Comparison of ENCODE assay signal across 8 cellular contexts in genomic region chr1:27428316-27429028, GRCh38. TPM values are rescaled to one million over a fixed set of nuclear protein-coding genes. Genes with fewer than 3 reads are reported as not detected.
DNase-seq lines count a peak whose midpoint lies in the region; ATAC-seq and TF ChIP-seq lines count a peak whose summit lies in the region.

No MANE protein-coding gene starts in this region.

- H3K4me1 Mint-ChIP-seq in dendritic cell treated with granulocyte-macrophage colony-stimulating factor and Interleukin-4, amounts not matched to agents 40 ng/mL and 50 ng/mL, for 4 days (ENCODE audit: low read depth), result peaks cover 74% of the 10 kb centered on the region

- peaks cover 58% of the 10 kb centered on the region for H3K36me3 Mint-ChIP-seq in dendritic cell treated with granulocyte-macrophage colony-stimulating factor and Interleukin-4, amounts not matched to agents 40 ng/mL and 50 ng/mL, for 4 days (ENCODE audit: low read depth)

- H3K27ac Mint-ChIP-seq in dendritic cell treated with granulocyte-macrophage colony-stimulating factor and Interleukin-4, amounts not matched to agents 40 ng/mL and 50 ng/mL, for 4 days, result peak overlapping the region; percentile 84

- H3K27me3 ChIP-seq in mucosa of rectum (ENCODE audit: control insufficient read depth in 2 of 2, insufficient read depth in 2 of 2, low read length in 2 of 2), result no peaks in the 10 kb centered on the region
- no peaks in the 10 kb centered on the region for H3K27me3 ChIP-seq in transverse colon

- no peak for TF ChIP-seq EP300 in transverse colon (IDR thresholded peaks at IDR 0.05; ENCODE audit: low read depth)

- POLR2A ChIA-PET in RWPE1 (lab: Yijun Ruan, JAX; ENCODE audit: low non-redundant PET), result interaction anchor here (0.7 kb wide), 1 partner anchor 193 kb away, joined by 4 read pairs; no protein-coding TSS in a partner anchor

- H3K4me1 ChIP-seq in mucosa of rectum (ENCODE audit: control insufficient read depth in 2 of 2, insufficient read depth in 2 of 2, low read length in 2 of 2) (peaks cover 10 to 15% of the 10 kb centered on the region in 2 donors), transverse colon (peaks cover 40 to 75% (median 45%) of the 10 kb centered on the region in 4 donors)

- peak overlapping the region; percentile 16; the same call in 1 of the 2 replicates for H3K27ac ChIP-seq in RWPE1
- peak overlapping the region; percentile 23 to 57 for H3K27ac ChIP-seq in mucosa of rectum (ENCODE audit: low read depth in 2 of 2, low read length in 2 of 2)
- peak overlapping the region; percentile 63 to 79 (median 74) for H3K27ac ChIP-seq in transverse colon

- 67 to 70% methylated on average over 14 to 17 of the region's 17 CpGs for WGBS in transverse colon (ENCODE audit: low coverage in 1 of 2), 2 donors

- in situ Hi-C loops in transverse colon (cut with MboI; ENCODE audit: low pct_ligation_motif_present in 1 of 4, low pct_unique_long_range_greater_than_20kb in 1 of 4, low sequenced_read_pairs in 3 of 4), result no loop called here

- DNase-seq in GF-D8 (lab: John Stamatoyannopoulos, UW), result peak; percentile 83
- no peak for DNase-seq in RWPE1 (ENCODE audit: low spot score)
- no peak for DNase-seq in transverse colon
- DNase-seq in NCI-H748 treated with DMSO at 0.1 percent for 48 hours (lab: John Stamatoyannopoulos, UW), result no peak

- H3K9ac ChIP-seq in mucosa of rectum (ENCODE audit: low read depth in 1 of 2, low read length in 2 of 2), result peak overlapping the region in 1 of 2 donors; percentile 5

- H3K36me3 ChIP-seq in mucosa of rectum (ENCODE audit: control insufficient read depth in 2 of 2, insufficient read depth in 2 of 2, low read length in 2 of 2) (peaks cover 29 to 34% of the 10 kb centered on the region in 2 donors), transverse colon (peaks cover 0 to 7% (median 0%) of the 10 kb centered on the region in 4 donors)

- H3K4me3 Mint-ChIP-seq in dendritic cell treated with granulocyte-macrophage colony-stimulating factor and Interleukin-4, amounts not matched to agents 40 ng/mL and 50 ng/mL, for 4 days, result peak overlapping the region; percentile 64

- H3K27me3 Mint-ChIP-seq in dendritic cell treated with granulocyte-macrophage colony-stimulating factor and Interleukin-4, amounts not matched to agents 40 ng/mL and 50 ng/mL, for 4 days, result no peaks in the 10 kb centered on the region

- H3K9me3 Mint-ChIP-seq in dendritic cell treated with granulocyte-macrophage colony-stimulating factor and Interleukin-4, amounts not matched to agents 40 ng/mL and 50 ng/mL, for 4 days, result no peaks in the 10 kb centered on the region

- TF ChIP-seq POLR2A in transverse colon (IDR thresholded peaks at IDR 0.05), result no peak

- intact Hi-C loops in dendritic cell treated with granulocyte-macrophage colony-stimulating factor and Interleukin-4, amounts not matched to agents 40 ng/mL and 50 ng/mL, for 4 days (cut with micrococcal nuclease), result loop anchor here (5.0 kb wide), 1 partner anchor 34 kb away; no protein-coding TSS in a partner anchor
- intact Hi-C loops in transverse colon (cut with DNase I; ENCODE audit: low total_unique reads), result no loop called here

- peak overlapping the region in 1 of 2 donors; percentile 13 for H3K4me3 ChIP-seq in mucosa of rectum (ENCODE audit: low read length in 2 of 2)
- H3K4me3 ChIP-seq in transverse colon, result peak overlapping the region in 1 of 4 donors; percentile 22

- CTCF ChIA-PET in RWPE1 (lab: Yijun Ruan, JAX), result interaction anchor here (0.6 to 1.1 kb wide), 4 partner anchors 11 to 214 kb away, joined by 3 to 5 read pairs (median 4); no protein-coding TSS in a partner anchor

- H3K9me3 ChIP-seq in mucosa of rectum (ENCODE audit: control insufficient read depth in 2 of 2, low read length in 2 of 2) (no peaks in the 10 kb centered on the region), transverse colon (no peaks in the 10 kb centered on the region)

- no peak for TF ChIP-seq CTCF in RWPE1 (conservative IDR thresholded peaks at IDR 0.05; ENCODE audit: low read depth)
- no peak for TF ChIP-seq CTCF in transverse colon (IDR thresholded peaks at IDR 0.05)

- no peak for ATAC-seq in GM18498 (IDR thresholded peaks at IDR 0.05; ENCODE audit: unreplicated experiment)
- no peak for ATAC-seq in HG02870 (IDR thresholded peaks at IDR 0.05; ENCODE audit: unreplicated experiment)

RNA-seq across cellular contexts. Expression of gene GPR3, which starts 36.0 kb away (rescaled TPM):
- total RNA-seq in transverse colon, result not detected

RNA-seq across cellular contexts. Expression of gene CD164L2, which starts 45.3 kb away (rescaled TPM):
- not detected for total RNA-seq in transverse colon

RNA-seq across cellular contexts. Expression of gene FCN3, which starts 53.8 kb away (rescaled TPM):
- 1 to 10 TPM in 2 of 4 donors, not detected in 2; 1.2 to 1.9 TPM for total RNA-seq in transverse colon

Comparison
In these comparisons a context has a peak if more than half of its experiments do, and no peak if none do; other contexts are left out.
1. H3K27ac ChIP-seq: peak in every context shown above with its lines; median percentile 74 in transverse colon; 40 in mucosa of rectum; 16 in RWPE1.